In genomic region chr2:141331127-141331526, GRCh38 we compare ENCODE assay signal across 12 cellular contexts.
DNase-seq lines count a peak whose midpoint lies in the region; ATAC-seq and TF ChIP-seq lines count a peak whose summit lies in the region.
"Had no signal": no experiment of that assay in that cellular context is flagged by ENCODE, and none has a peak within 500 bp of the region (broad histone marks: within the 10 kb centered on the region; RNA-seq: fewer than 3 reads in every experiment).

No MANE protein-coding gene starts in this region.

- DNase-seq in Ammon's horn (ENCODE audit: low spot score) (peak; percentile 25), LHCN-M2 (ENCODE audit: low read depth) (peak; percentile 86), astrocyte of the spinal cord (ENCODE audit: low read depth, low spot score) (peak; percentile 80), kidney epithelial cell (ENCODE audit: low read depth) (peak; percentile 72), globus pallidus (ENCODE audit: low spot score) (no peak), NCI-H2196 treated with DMSO at 0.1 percent for 48 hours (lab: John Stamatoyannopoulos, UW; ENCODE audit: unreplicated experiment) (no peak)
- no peak for DNase-seq in effector CD4-positive, alpha-beta T cell
- DNase-seq: CD8-positive, alpha-beta memory T cell; NCI-H524; T-helper 1 cell had no signal

- no peak for ATAC-seq in HG03571 (IDR thresholded peaks at IDR 0.05; ENCODE audit: unreplicated experiment)
- ATAC-seq: K562 had no signal

- H3K27me3 ChIP-seq in kidney epithelial cell (ENCODE audit: control insufficient read depth, insufficient read depth, low read length): no peaks in the 10 kb centered on the region

- no peak for TF ChIP-seq CTCF in astrocyte of the spinal cord (IDR thresholded peaks at IDR 0.05; ENCODE audit: low read depth, low read length)
- TF ChIP-seq CTCF in kidney epithelial cell (IDR thresholded peaks at IDR 0.05; ENCODE audit: insufficient read depth, low read length, poor library complexity, severe bottlenecking): no peak

- in situ Hi-C loops in astrocyte of the spinal cord (cut with HindIII; ENCODE audit: low sequenced_read_pairs): no loop called here

- no peaks in the 10 kb centered on the region for H3K36me3 ChIP-seq in kidney epithelial cell (ENCODE audit: control insufficient read depth, insufficient read depth, low read length)

- H3K4me3 ChIP-seq in astrocyte of the spinal cord (ENCODE audit: low read depth, low read length): no peak overlapping the region
- H3K4me3 ChIP-seq in kidney epithelial cell (ENCODE audit: low read depth, low read length): no peak overlapping the region
- H3K4me3 ChIP-seq: K562 had no signal

Comparison
In these comparisons a context has a peak if more than half of its experiments do, and no peak if none do; other contexts are left out.
1. DNase-seq: peak in Ammon's horn (single experiment), LHCN-M2 (single experiment), astrocyte of the spinal cord (single experiment) and kidney epithelial cell (single experiment); none in globus pallidus (single experiment), NCI-H2196 treated with DMSO at 0.1 percent for 48 hours (single experiment) and effector CD4-positive, alpha-beta T cell (single experiment).